ENCODE assay signal across 1 cellular context in the genomic region with DNA sequence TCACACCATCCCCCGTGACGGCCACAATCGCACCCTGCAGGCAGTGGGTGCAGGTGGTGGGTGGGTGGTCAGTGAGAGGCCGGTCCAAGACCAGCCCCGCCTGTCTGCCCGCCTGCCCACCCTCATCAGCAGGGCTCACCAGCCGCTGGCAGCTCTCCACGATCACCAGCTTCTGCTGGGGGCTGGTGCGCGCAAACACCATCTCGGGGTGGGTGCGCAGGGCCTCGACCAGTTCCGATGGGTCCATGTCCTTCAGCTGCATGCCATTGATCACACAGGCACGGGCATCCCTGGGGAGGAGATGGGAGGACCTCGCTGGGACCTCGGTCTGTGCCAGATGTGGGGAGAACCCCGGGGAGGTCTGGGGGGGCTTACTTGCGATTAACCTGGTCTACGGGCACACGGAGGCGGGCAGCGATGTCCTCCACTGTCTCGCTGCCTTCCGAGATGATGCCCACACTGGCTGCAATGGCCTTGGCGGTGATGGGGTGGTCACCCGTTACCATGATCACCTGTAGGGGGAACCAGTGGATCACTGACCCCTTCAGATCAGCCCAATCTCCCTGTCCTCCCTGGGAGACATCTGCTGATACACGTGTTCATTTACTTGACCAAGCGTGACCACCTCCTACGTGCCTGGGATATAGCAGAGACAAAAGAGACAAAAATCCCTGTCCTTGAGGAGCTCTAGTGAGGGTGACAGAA.
A peak's percentile ranks its signal among the peaks of the same experiment; 100 is the strongest.
TF ChIP-seq lines count a peak whose summit lies in the region.

No MANE protein-coding gene starts in this region.

TF ChIP-seq in SK-N-SH, 30 proteins besides CTCF, POLR2A, EP300 and RAD21 (continued from another document):
- no peak for TF ChIP-seq TEAD4 (IDR thresholded peaks at IDR 0.05; ENCODE audit: borderline replicate concordance, insufficient read depth)
- no peak for TF ChIP-seq GATA2 (CRISPR knock-in tag; IDR thresholded peaks at IDR 0.05)
- TF ChIP-seq, protein P1, sequence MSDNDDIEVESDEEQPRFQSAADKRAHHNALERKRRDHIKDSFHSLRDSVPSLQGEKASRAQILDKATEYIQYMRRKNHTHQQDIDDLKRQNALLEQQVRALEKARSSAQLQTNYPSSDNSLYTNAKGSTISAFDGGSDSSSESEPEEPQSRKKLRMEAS (IDR thresholded peaks at IDR 0.05; ENCODE audit: low read depth) = peak; percentile 57; the same call in 1 of the 2 replicates
- TF ChIP-seq EZH2phosphoT487 (IDR thresholded peaks at IDR 0.05; ENCODE audit: borderline replicate concordance, low read depth) = no peak
- TF ChIP-seq SMC3 (IDR thresholded peaks at IDR 0.05; ENCODE audit: low read depth, low read length) = peak; percentile 43; the same call in 1 of the 2 replicates
- TF ChIP-seq CHD2 (IDR thresholded peaks at IDR 0.05; ENCODE audit: low read length, partially characterized antibody) = no peak
- TF ChIP-seq ELF1 (IDR thresholded peaks at IDR 0.05) = no peak
- no peak for TF ChIP-seq YY1 (IDR thresholded peaks at IDR 0.05; ENCODE audit: low read depth)
- TF ChIP-seq, protein P2, sequence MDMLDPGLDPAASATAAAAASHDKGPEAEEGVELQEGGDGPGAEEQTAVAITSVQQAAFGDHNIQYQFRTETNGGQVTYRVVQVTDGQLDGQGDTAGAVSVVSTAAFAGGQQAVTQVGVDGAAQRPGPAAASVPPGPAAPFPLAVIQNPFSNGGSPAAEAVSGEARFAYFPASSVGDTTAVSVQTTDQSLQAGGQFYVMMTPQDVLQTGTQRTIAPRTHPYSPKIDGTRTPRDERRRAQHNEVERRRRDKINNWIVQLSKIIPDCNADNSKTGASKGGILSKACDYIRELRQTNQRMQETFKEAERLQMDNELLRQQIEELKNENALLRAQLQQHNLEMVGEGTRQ (IDR thresholded peaks at IDR 0.05; ENCODE audit: borderline replicate concordance, low read depth, low read length) = no peak
- no peak for TF ChIP-seq RCOR1 (IDR thresholded peaks at IDR 0.05; ENCODE audit: low read length)
- no peak for TF ChIP-seq MEF2A (IDR thresholded peaks at IDR 0.05; ENCODE audit: borderline replicate concordance, low read depth)
- TF ChIP-seq TCF12 (IDR thresholded peaks at IDR 0.05) = no peak
- TF ChIP-seq, protein P3, sequence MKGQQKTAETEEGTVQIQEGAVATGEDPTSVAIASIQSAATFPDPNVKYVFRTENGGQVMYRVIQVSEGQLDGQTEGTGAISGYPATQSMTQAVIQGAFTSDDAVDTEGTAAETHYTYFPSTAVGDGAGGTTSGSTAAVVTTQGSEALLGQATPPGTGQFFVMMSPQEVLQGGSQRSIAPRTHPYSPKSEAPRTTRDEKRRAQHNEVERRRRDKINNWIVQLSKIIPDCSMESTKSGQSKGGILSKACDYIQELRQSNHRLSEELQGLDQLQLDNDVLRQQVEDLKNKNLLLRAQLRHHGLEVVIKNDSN (IDR thresholded peaks at IDR 0.05; ENCODE audit: borderline replicate concordance, low read depth) = no peak
- TF ChIP-seq MXI1 (IDR thresholded peaks at IDR 0.05; ENCODE audit: low read depth, low read length) = peak; percentile 57; the same call in 1 of the 2 replicates
- no peak for TF ChIP-seq SIN3A (IDR thresholded peaks at IDR 0.05; ENCODE audit: borderline replicate concordance, low read depth, low read length)
- TF ChIP-seq, protein P4, sequence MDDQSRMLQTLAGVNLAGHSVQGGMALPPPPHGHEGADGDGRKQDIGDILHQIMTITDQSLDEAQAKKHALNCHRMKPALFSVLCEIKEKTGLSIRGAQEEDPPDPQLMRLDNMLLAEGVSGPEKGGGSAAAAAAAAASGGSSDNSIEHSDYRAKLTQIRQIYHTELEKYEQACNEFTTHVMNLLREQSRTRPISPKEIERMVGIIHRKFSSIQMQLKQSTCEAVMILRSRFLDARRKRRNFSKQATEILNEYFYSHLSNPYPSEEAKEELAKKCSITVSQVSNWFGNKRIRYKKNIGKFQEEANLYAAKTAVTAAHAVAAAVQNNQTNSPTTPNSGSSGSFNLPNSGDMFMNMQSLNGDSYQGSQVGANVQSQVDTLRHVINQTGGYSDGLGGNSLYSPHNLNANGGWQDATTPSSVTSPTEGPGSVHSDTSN (IDR thresholded peaks at IDR 0.05) = no peak
- TF ChIP-seq JUND (IDR thresholded peaks at IDR 0.05) = no peak
- TF ChIP-seq FOSL2 (IDR thresholded peaks at IDR 0.05; ENCODE audit: borderline replicate concordance, low read depth) = no peak
- no peak for TF ChIP-seq RXRA (IDR thresholded peaks at IDR 0.05; ENCODE audit: borderline replicate concordance, low read depth)
